ENCODE assay signal across 39 cellular contexts in the genomic region with DNA sequence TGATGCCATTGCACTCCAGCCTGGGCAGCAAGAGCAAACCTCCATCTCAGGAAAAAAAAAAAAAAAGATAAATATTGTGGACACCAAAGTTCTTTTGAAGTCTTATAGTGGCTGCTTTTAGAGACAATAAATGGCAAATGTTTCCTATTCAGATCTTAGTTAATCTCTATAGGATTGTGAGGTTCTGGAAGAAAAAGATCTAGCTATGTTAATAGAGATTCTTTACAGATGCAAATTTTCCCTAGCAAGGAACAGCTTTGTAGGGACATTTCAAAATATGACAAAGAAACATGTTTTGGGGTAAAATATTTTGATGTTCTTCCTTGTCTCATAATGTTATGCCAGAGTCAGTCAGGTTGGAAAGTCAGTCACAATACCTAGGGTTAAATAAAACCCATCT.
"Had no signal": no experiment of that assay in that cellular context is flagged by ENCODE, and none has a peak within 500 bp of the region (broad histone marks: within the 10 kb centered on the region; RNA-seq: fewer than 3 reads in every experiment).

No MANE protein-coding gene starts in this region.

- H3K27me3 Mint-ChIP-seq: activated naive CD8-positive, alpha-beta T cell; activated naive CD8-positive, alpha-beta T cell treated with anti-CD3 and anti-CD28 coated beads for 36 hours; activated naive CD8-positive, alpha-beta T cell treated with anti-CD3 and anti-CD28 coated beads, Interleukin-2, amount 10 ng/mL, durations not matched to agents 7 days and 5 days; activated naive CD8-positive, alpha-beta T cell treated with anti-CD3 and anti-CD28 coated beads, Interleukin-2, amount 50 U/mL, for 24 hours; activated T-helper 17 cell treated with anti-CD3 and anti-CD28 coated beads, Interleukin-2, amount 50 U/mL, for 72 hours had no signal

- DNase-seq: activated effector memory CD4-positive, alpha-beta T cell treated with anti-CD3 and anti-CD28 coated beads, Interleukin-2, amount 50 U/mL, for 16 hours; activated effector memory CD4-positive, alpha-beta T cell treated with Interleukin-2 at 50 U/mL for 16 hours; activated gamma-delta T cell; activated gamma-delta T cell treated with Interleukin-2 at 50 U/mL for 16 hours; activated naive CD4-positive, alpha-beta T cell; activated naive CD4-positive, alpha-beta T cell treated with anti-CD3 and anti-CD28 coated beads for 36 hours; activated naive CD4-positive, alpha-beta T cell treated with anti-CD3 and anti-CD28 coated beads, Interleukin-2, amount 10 ng/mL, durations not matched to agents 7 days and 5 days; activated naive CD4-positive, alpha-beta T cell treated with anti-CD3 and anti-CD28 coated beads, Interleukin-2, amount 50 U/mL, for 16 hours; activated naive CD8-positive, alpha-beta T cell treated with anti-CD3 and anti-CD28 coated beads for 36 hours; activated naive CD8-positive, alpha-beta T cell treated with anti-CD3 and anti-CD28 coated beads, Interleukin-2, amount 10 ng/mL, durations not matched to agents 7 days and 5 days; activated naive CD8-positive, alpha-beta T cell treated with anti-CD3 and anti-CD28 coated beads, Interleukin-2, amount 50 U/mL, for 24 hours; activated T-cell treated with anti-CD3 and anti-CD28 coated beads, Interleukin-2, amount 50 U/mL, for 1 hour; activated T-cell treated with anti-CD3 and anti-CD28 coated beads, Interleukin-2, amount 50 U/mL, for 24 hours; activated T-cell treated with anti-CD3 and anti-CD28 coated beads, Interleukin-2, amount 50 U/mL, for 4 hours; activated T-cell treated with anti-CD3 and anti-CD28 coated beads, Interleukin-2, amount 50 U/mL, for 48 hours; activated T-cell treated with anti-CD3 and anti-CD28 coated beads, Interleukin-2, amount 50 U/mL, for 72 hours; adrenal gland; amniotic stem cell; amygdala; anterior cingulate cortex; aorta; body of pancreas; brain microvascular endothelial cell; caudate nucleus; central memory CD4-positive, alpha-beta T cell; cerebellar nuclear complex had no signal

- H3K27me3 ChIP-seq: ascending aorta, body of pancreas, brain microvascular endothelial cell, cardiac muscle cell had no signal

- H3K36me3 Mint-ChIP-seq: activated naive CD4-positive, alpha-beta T cell treated with anti-CD3 and anti-CD28 coated beads, Interleukin-2, amount 10 ng/mL, durations not matched to agents 7 days and 5 days; activated naive CD4-positive, alpha-beta T cell treated with anti-CD3 and anti-CD28 coated beads, Interleukin-2, amount 50 U/mL, for 72 hours; activated naive CD8-positive, alpha-beta T cell; activated naive CD8-positive, alpha-beta T cell treated with anti-CD3 and anti-CD28 coated beads for 36 hours; activated naive CD8-positive, alpha-beta T cell treated with anti-CD3 and anti-CD28 coated beads, Interleukin-2, amount 10 ng/mL, durations not matched to agents 7 days and 5 days; brain had no signal

- ATAC-seq: activated naive CD4-positive, alpha-beta T cell treated with anti-CD3 and anti-CD28 coated beads, Interleukin-2, amount 50 U/mL, for 72 hours; activated naive CD8-positive, alpha-beta T cell treated with anti-CD3 and anti-CD28 coated beads, Interleukin-2, amount 50 U/mL, for 24 hours; activated T-cell treated with anti-CD3 and anti-CD28 coated beads, Interleukin-2, amount 50 U/mL, for 4 hours; activated T-cell treated with anti-CD3 and anti-CD28 coated beads, Interleukin-2, amount 50 U/mL, for 72 hours; activated T-helper 17 cell treated with anti-CD3 and anti-CD28 coated beads, Interleukin-2, amount 50 U/mL, for 72 hours; body of pancreas had no signal

- H3K4me3 Mint-ChIP-seq: activated naive CD4-positive, alpha-beta T cell treated with anti-CD3 and anti-CD28 coated beads for 36 hours; activated naive CD4-positive, alpha-beta T cell treated with anti-CD3 and anti-CD28 coated beads, Interleukin-2, amount 10 ng/mL, durations not matched to agents 7 days and 5 days; activated naive CD8-positive, alpha-beta T cell; activated naive CD8-positive, alpha-beta T cell treated with anti-CD3 and anti-CD28 coated beads for 36 hours; activated naive CD8-positive, alpha-beta T cell treated with anti-CD3 and anti-CD28 coated beads, Interleukin-2, amount 10 ng/mL, durations not matched to agents 7 days and 5 days; activated naive CD8-positive, alpha-beta T cell treated with anti-CD3 and anti-CD28 coated beads, Interleukin-2, amount 50 U/mL, for 24 hours; activated T-cell treated with anti-CD3 and anti-CD28 coated beads, Interleukin-2, amount 50 U/mL, for 24 hours; activated T-cell treated with anti-CD3 and anti-CD28 coated beads, Interleukin-2, amount 50 U/mL, for 4 hours; activated T-cell treated with anti-CD3 and anti-CD28 coated beads, Interleukin-2, amount 50 U/mL, for 72 hours; activated T-helper 1 cell treated with anti-CD3 and anti-CD28 coated beads, Interleukin-12 subunit alpha, Interleukin-12 subunit beta, Interleukin-2, Interleukin-4 antibody, amounts not matched to agents 30 ng/mL and 10 ng/mL and 1 ng/mL, durations not matched to agents 14 hours and 24 hours and 36 hours; activated T-helper 17 cell treated with anti-CD3 and anti-CD28 coated beads, Interleukin-2, amount 50 U/mL, for 72 hours; brain; central memory CD8-positive, alpha-beta T cell had no signal

- H3K4me1 ChIP-seq: adrenal gland, ascending aorta, body of pancreas, breast epithelium had no signal

- H3K27ac ChIP-seq: adrenal gland, ascending aorta, body of pancreas, brain microvascular endothelial cell, breast epithelium, cardiac muscle cell had no signal

- H3K36me3 ChIP-seq: adrenal gland, ascending aorta, brain microvascular endothelial cell, breast epithelium, cardiac muscle cell had no signal

- H3K4me3 ChIP-seq: adrenal gland, ascending aorta, body of pancreas, breast epithelium, cardiac muscle cell had no signal

- H3K9me3 ChIP-seq: adrenal gland, ascending aorta, body of pancreas, breast epithelium had no signal

- FAIRE-seq: astrocyte, bronchial epithelial cell, colon had no signal

- H3K4me1 Mint-ChIP-seq: activated naive CD4-positive, alpha-beta T cell treated with anti-CD3 and anti-CD28 coated beads, Interleukin-2, amount 10 ng/mL, durations not matched to agents 7 days and 5 days; activated naive CD8-positive, alpha-beta T cell treated with anti-CD3 and anti-CD28 coated beads for 36 hours; activated naive CD8-positive, alpha-beta T cell treated with anti-CD3 and anti-CD28 coated beads, Interleukin-2, amount 10 ng/mL, durations not matched to agents 7 days and 5 days; activated naive CD8-positive, alpha-beta T cell treated with anti-CD3 and anti-CD28 coated beads, Interleukin-2, amount 50 U/mL, for 24 hours; activated T-helper 17 cell treated with anti-CD3 and anti-CD28 coated beads, Interleukin-2, amount 50 U/mL, for 72 hours; brain; central memory CD8-positive, alpha-beta T cell had no signal

- H3K9me3 Mint-ChIP-seq: activated naive CD4-positive, alpha-beta T cell treated with anti-CD3 and anti-CD28 coated beads for 36 hours; activated naive CD4-positive, alpha-beta T cell treated with anti-CD3 and anti-CD28 coated beads, Interleukin-2, amount 10 ng/mL, durations not matched to agents 7 days and 5 days; activated naive CD4-positive, alpha-beta T cell treated with anti-CD3 and anti-CD28 coated beads, Interleukin-2, amount 50 U/mL, for 72 hours; activated naive CD8-positive, alpha-beta T cell treated with anti-CD3 and anti-CD28 coated beads for 36 hours; activated naive CD8-positive, alpha-beta T cell treated with anti-CD3 and anti-CD28 coated beads, Interleukin-2, amount 10 ng/mL, durations not matched to agents 7 days and 5 days; activated naive CD8-positive, alpha-beta T cell treated with anti-CD3 and anti-CD28 coated beads, Interleukin-2, amount 50 U/mL, for 24 hours; activated T-cell treated with anti-CD3 and anti-CD28 coated beads, Interleukin-2, amount 50 U/mL, for 24 hours; activated T-cell treated with anti-CD3 and anti-CD28 coated beads, Interleukin-2, amount 50 U/mL, for 4 hours; activated T-cell treated with anti-CD3 and anti-CD28 coated beads, Interleukin-2, amount 50 U/mL, for 72 hours; activated T-helper 1 cell treated with anti-CD3 and anti-CD28 coated beads, Interleukin-12 subunit alpha, Interleukin-12 subunit beta, Interleukin-2, Interleukin-4 antibody, amounts not matched to agents 30 ng/mL and 10 ng/mL and 1 ng/mL, durations not matched to agents 14 hours and 24 hours and 36 hours; activated T-helper 17 cell treated with anti-CD3 and anti-CD28 coated beads, Interleukin-2, amount 50 U/mL, for 72 hours; activated T-helper 2 cell treated with anti-CD3 and anti-CD28 coated beads, Interferon-gamma antibody, Interleukin-2, Interleukin-4, amounts not matched to agents 10 μg/mL and 5 μg/mL and 100 μg/mL, durations not matched to agents 14 hours and 24 hours and 36 hours; brain; central memory CD8-positive, alpha-beta T cell had no signal

- H3K27ac Mint-ChIP-seq: activated naive CD4-positive, alpha-beta T cell treated with anti-CD3 and anti-CD28 coated beads for 36 hours; activated naive CD4-positive, alpha-beta T cell treated with anti-CD3 and anti-CD28 coated beads, Interleukin-2, amount 10 ng/mL, durations not matched to agents 7 days and 5 days; activated naive CD4-positive, alpha-beta T cell treated with anti-CD3 and anti-CD28 coated beads, Interleukin-2, amount 50 U/mL, for 72 hours; activated naive CD8-positive, alpha-beta T cell; activated naive CD8-positive, alpha-beta T cell treated with anti-CD3 and anti-CD28 coated beads for 36 hours; activated naive CD8-positive, alpha-beta T cell treated with anti-CD3 and anti-CD28 coated beads, Interleukin-2, amount 10 ng/mL, durations not matched to agents 7 days and 5 days; activated naive CD8-positive, alpha-beta T cell treated with anti-CD3 and anti-CD28 coated beads, Interleukin-2, amount 50 U/mL, for 24 hours; activated T-cell treated with anti-CD3 and anti-CD28 coated beads, Interleukin-2, amount 50 U/mL, for 24 hours; activated T-cell treated with anti-CD3 and anti-CD28 coated beads, Interleukin-2, amount 50 U/mL, for 72 hours; activated T-helper 1 cell treated with anti-CD3 and anti-CD28 coated beads, Interleukin-12 subunit alpha, Interleukin-12 subunit beta, Interleukin-2, Interleukin-4 antibody, amounts not matched to agents 30 ng/mL and 10 ng/mL and 1 ng/mL, durations not matched to agents 14 hours and 24 hours and 36 hours; activated T-helper 17 cell treated with anti-CD3 and anti-CD28 coated beads, Interleukin-2, amount 50 U/mL, for 72 hours; activated T-helper 2 cell treated with anti-CD3 and anti-CD28 coated beads, Interferon-gamma antibody, Interleukin-2, Interleukin-4, amounts not matched to agents 10 μg/mL and 5 μg/mL and 100 μg/mL, durations not matched to agents 14 hours and 24 hours and 36 hours; brain had no signal
